Comparison of ENCODE assay signal across 10 cellular contexts in the genomic region with DNA sequence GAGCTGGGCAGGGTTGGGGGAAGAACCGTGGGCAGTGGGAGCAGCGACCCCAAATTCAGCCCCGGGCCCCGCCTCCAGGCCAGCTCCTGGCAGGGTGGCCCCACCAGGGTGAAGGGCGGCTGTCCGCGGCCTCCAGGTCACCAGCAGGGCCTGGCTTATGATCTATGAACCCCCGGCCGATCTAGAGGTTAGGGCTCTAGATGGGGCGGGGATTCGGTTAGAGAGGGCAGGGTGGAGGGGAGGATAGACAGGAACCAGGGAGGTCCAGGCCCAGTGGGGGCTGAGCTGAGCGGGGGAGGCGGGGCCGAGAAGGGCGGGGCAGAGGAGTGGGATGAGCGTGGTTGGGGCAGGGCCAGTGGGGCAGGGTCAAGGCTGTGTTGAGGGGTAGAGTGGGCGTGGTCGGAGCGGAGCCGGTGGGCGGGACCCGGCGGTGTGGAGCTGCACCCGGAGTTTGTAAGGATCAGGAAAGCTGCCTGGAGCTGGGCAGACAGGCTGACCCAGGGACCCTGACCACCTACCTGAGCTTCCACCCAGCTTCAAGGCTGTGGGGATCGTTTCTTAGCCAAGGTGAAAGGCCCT. TPM values are rescaled to one million over a fixed set of nuclear protein-coding genes. Genes with fewer than 3 reads are reported as not detected.
DNase-seq lines count a peak whose midpoint lies in the region; ATAC-seq and TF ChIP-seq lines count a peak whose summit lies in the region.
"Had no signal": no experiment of that assay in that cellular context is flagged by ENCODE, and none has a peak within 500 bp of the region (broad histone marks: within the 10 kb centered on the region; RNA-seq: fewer than 3 reads in every experiment).

No MANE protein-coding gene starts in this region.

- H3K4me3 ChIP-seq in heart right ventricle (peak overlapping the region; percentile 12 to 52 (median 41)), vagina (peak overlapping the region; percentile 27 to 36)
- H3K4me3 ChIP-seq: SJSA1 had no signal

- H3K9me3 ChIP-seq in heart right ventricle, result no peaks in the 10 kb centered on the region
- no peaks in the 10 kb centered on the region for H3K9me3 ChIP-seq in vagina
- H3K9me3 ChIP-seq: SJSA1 had no signal

- H3K27ac ChIP-seq in heart right ventricle (peak overlapping the region; percentile 72 to 96 (median 90)), vagina (peak overlapping the region; percentile 80)
- H3K27ac ChIP-seq: SJSA1 had no signal

- no peak for TF ChIP-seq CTCF in heart right ventricle (IDR thresholded peaks at IDR 0.05)
- no peak for TF ChIP-seq CTCF in vagina (IDR thresholded peaks at IDR 0.05)

- 12 to 17% methylated on average over 25 of the region's 25 CpGs for WGBS in heart right ventricle, 2 donors

- H3K27me3 ChIP-seq in heart right ventricle (peaks cover 0 to 7% (median 0%) of the 10 kb centered on the region in 7 donors), vagina (no peaks in the 10 kb centered on the region)

- no peak for DNase-seq in activated CD4-positive, CD25-positive, alpha-beta regulatory T cell (lab: John Stamatoyannopoulos, UW)
- peak; percentile 48 for DNase-seq in activated naive CD4-positive, alpha-beta T cell treated with anti-CD3 and anti-CD28 coated beads, Interleukin-2, amount 50 U/mL, for 16 hours
- DNase-seq in heart right ventricle (peak; percentile 93), pons (ENCODE audit: low spot score) (peak; percentile 2), vagina (ENCODE audit: extremely low spot score in 2 of 2) (peak in 1 of 2 donors; percentile 81)

- H3K36me3 ChIP-seq in heart right ventricle (no peaks in the 10 kb centered on the region), vagina (no peaks in the 10 kb centered on the region)
- H3K36me3 ChIP-seq: SJSA1 had no signal

- peaks cover 15 to 44% (median 26%) of the 10 kb centered on the region in 9 donors for H3K4me1 ChIP-seq in heart right ventricle
- peaks cover 22% of the 10 kb centered on the region for H3K4me1 ChIP-seq in vagina
- H3K4me1 ChIP-seq: SJSA1 had no signal

- intact Hi-C loops in heart right ventricle (cut with DNase I) (loop anchor here in 1 of 10 donors (5.0 kb wide), 1 partner anchor 51 kb away; no protein-coding TSS in a partner anchor), vagina (cut with DNase I) (no loop called here)

- no peak for TF ChIP-seq POLR2A in vagina (IDR thresholded peaks at IDR 0.05)

- peak; percentile 29 to 53 for ATAC-seq in activated CD4-positive, CD25-positive, alpha-beta regulatory T cell treated with anti-CD3 and anti-CD28 coated beads, Interleukin-2, amount 50 U/mL, for 24 hours
- peak; percentile 86 to 92 (median 90) for ATAC-seq in heart right ventricle
- ATAC-seq in HG03521 (IDR thresholded peaks at IDR 0.05; ENCODE audit: unreplicated experiment), result no peak
- ATAC-seq in GM21619 (IDR thresholded peaks at IDR 0.05; ENCODE audit: unreplicated experiment), result no peak

RNA-seq across cellular contexts. Expression of gene OBP2B, which starts 29.3 kb away (rescaled TPM):
- total RNA-seq in heart right ventricle, result under 1 TPM in 1 of 10 donors, not detected in 9; 0.75 TPM
- polyA plus RNA-seq in heart right ventricle, result not detected
- not detected for total RNA-seq in vagina
- total RNA-seq: SJSA1 had no signal
- polyA plus RNA-seq: AG04450 had no signal

RNA-seq across cellular contexts. Expression of gene ABO, which starts 36.6 kb away (rescaled TPM):
- total RNA-seq in heart right ventricle (1 to 10 TPM in 7 of 10 donors, under 1 TPM in 3; 0.25 to 2.7 (median 1.6) TPM), vagina (17.2 TPM)
- polyA plus RNA-seq in heart right ventricle, result 1 to 10 TPM in 1 of 2 donors, under 1 TPM in 1; 0.55 to 2.9 TPM
- total RNA-seq: SJSA1 had no signal
- polyA plus RNA-seq: AG04450 had no signal

Comparison
In these comparisons a context has a peak if more than half of its experiments do, and no peak if none do; other contexts are left out.
1. ATAC-seq: peak in activated CD4-positive, CD25-positive, alpha-beta regulatory T cell treated with anti-CD3 and anti-CD28 coated beads, Interleukin-2, amount 50 U/mL, for 24 hours (2 of 2) and heart right ventricle (8 of 8); none in HG03521 (single experiment) and GM21619 (single experiment).
2. DNase-seq: peak in activated naive CD4-positive, alpha-beta T cell treated with anti-CD3 and anti-CD28 coated beads, Interleukin-2, amount 50 U/mL, for 16 hours (single experiment), heart right ventricle (2 of 2) and pons (single experiment); none in activated CD4-positive, CD25-positive, alpha-beta regulatory T cell (0 of 4).